9 cellular contexts compared by ENCODE assay signal in genomic region chr4:141028024-141028529, GRCh38.
DNase-seq lines count a peak whose midpoint lies in the region; ATAC-seq and TF ChIP-seq lines count a peak whose summit lies in the region.
"Had no signal": no experiment of that assay in that cellular context is flagged by ENCODE, and none has a peak within 500 bp of the region (broad histone marks: within the 10 kb centered on the region; RNA-seq: fewer than 3 reads in every experiment).

No MANE protein-coding gene starts in this region.

- TF ChIP-seq CTCF in AG10803 (conservative IDR thresholded peaks at IDR 0.05; ENCODE audit: low read length): no peak
- TF ChIP-seq CTCF in ascending aorta (IDR thresholded peaks at IDR 0.05): no peak

- intact Hi-C loops in left ventricle myocardium superior (cut with micrococcal nuclease) (no loop called here), ascending aorta (cut with DNase I) (no loop called here)

- H3K4me1 ChIP-seq in adipocyte (ENCODE audit: control insufficient read depth, insufficient read depth, low read length): peaks cover 9% of the 10 kb centered on the region
- H3K4me1 ChIP-seq in ascending aorta: peaks cover 0 to 3% of the 10 kb centered on the region in 2 donors

- H3K27me3 ChIP-seq in adipocyte (replicated peaks; ENCODE audit: control insufficient read depth, insufficient read depth, low read length) (no peaks in the 10 kb centered on the region), ascending aorta (no peaks in the 10 kb centered on the region)

- H3K9me3 ChIP-seq in adipocyte (ENCODE audit: control insufficient read depth, low read length): no peaks in the 10 kb centered on the region
- H3K9me3 ChIP-seq in ascending aorta: peaks cover 0 to under 1% of the 10 kb centered on the region in 2 donors

- no peak overlapping the region for H3K9ac ChIP-seq in adipocyte (ENCODE audit: low read length)

- peak; percentile 48 for ATAC-seq in left ventricle myocardium superior

- no peaks in the 10 kb centered on the region for H3K36me3 ChIP-seq in adipocyte (ENCODE audit: control insufficient read depth, insufficient read depth, low read length, severe bottlenecking)
- no peaks in the 10 kb centered on the region for H3K36me3 ChIP-seq in ascending aorta

- in situ Hi-C loops in ACHN (cut with HindIII; ENCODE audit: low pct_ligation_motif_present, low pct_unique_long_range_greater_than_20kb, low sequenced_read_pairs): no loop called here

- peak; percentile 85 for DNase-seq in AG10803 (ENCODE audit: low read depth)
- peak; percentile 6 for DNase-seq in LHCN-M2 (ENCODE audit: low read depth)
- DNase-seq in adipocyte (ENCODE audit: low read depth): peak; percentile 44
- DNase-seq in left ventricle myocardium superior: no peak
- DNase-seq in ACHN: no peak
- DNase-seq in stimulated activated CD8-positive, alpha-beta memory T cell treated with anti-CD3 and anti-CD28 coated beads, Interleukin-4, amount 100 ng/mL, for 48 hours: no peak
- DNase-seq in hippocampal formation (lab: John Stamatoyannopoulos, UW): no peak
- no peak for DNase-seq in ascending aorta (ENCODE audit: low spot score in 2 of 2)
- DNase-seq: nucleus accumbens had no signal

- H3K4me3 ChIP-seq in AG10803 (ENCODE audit: low read length) (no peak overlapping the region), adipocyte (ENCODE audit: low read length) (no peak overlapping the region), ascending aorta (no peak overlapping the region)

- no peak overlapping the region for H3K27ac ChIP-seq in ascending aorta

Comparison
In these comparisons a context has a peak if more than half of its experiments do, and no peak if none do; other contexts are left out.
1. DNase-seq: peak in AG10803 (single experiment), LHCN-M2 (single experiment) and adipocyte (single experiment); none in left ventricle myocardium superior (single experiment), ACHN (single experiment), stimulated activated CD8-positive, alpha-beta memory T cell treated with anti-CD3 and anti-CD28 coated beads, Interleukin-4, amount 100 ng/mL, for 48 hours (single experiment), hippocampal formation (0 of 2) and ascending aorta (0 of 2).